ENCODE assay signal across 8 cellular contexts in the genomic region with DNA sequence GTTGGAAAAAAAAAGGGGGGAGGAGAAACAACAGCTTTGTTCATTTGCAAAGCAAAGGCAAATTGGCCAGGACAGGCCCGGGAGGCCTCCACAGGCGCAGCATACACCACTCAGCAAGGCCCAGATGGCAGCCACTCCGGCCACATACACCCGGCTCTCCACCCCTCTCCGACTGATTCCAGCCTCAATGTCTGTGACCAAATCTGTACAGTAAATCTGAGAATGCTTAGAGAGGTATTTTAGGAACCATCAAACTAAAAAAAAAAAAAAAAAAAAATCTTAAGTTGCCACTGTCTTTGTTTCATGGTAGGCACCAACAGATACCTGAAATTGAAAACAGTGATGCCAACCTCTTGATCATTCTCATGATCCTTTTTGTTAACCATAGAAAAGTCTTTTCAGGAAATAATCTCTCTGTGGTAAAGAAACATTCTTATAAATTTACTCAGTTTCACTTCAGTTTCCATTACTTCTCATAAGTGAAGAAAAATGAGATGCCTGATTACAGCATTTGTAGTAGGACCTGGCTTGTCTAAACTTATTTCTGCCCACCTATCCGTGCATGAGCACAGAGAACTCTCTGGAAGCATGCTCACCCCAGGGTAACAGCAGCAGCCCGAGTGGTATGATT. TPM values are rescaled to one million over a fixed set of nuclear protein-coding genes. Genes with fewer than 3 reads are reported as not detected.
DNase-seq lines count a peak whose midpoint lies in the region; ATAC-seq and TF ChIP-seq lines count a peak whose summit lies in the region.

No MANE protein-coding gene starts in this region.

- no peaks in the 10 kb centered on the region for H3K36me3 ChIP-seq in tibial nerve
- no peaks in the 10 kb centered on the region for H3K36me3 ChIP-seq in psoas muscle (ENCODE audit: insufficient read depth in 1 of 2, low read depth in 1 of 2)

- no peak overlapping the region for H3K4me3 ChIP-seq in tibial nerve
- H3K4me3 ChIP-seq in psoas muscle: no peak overlapping the region

- H3K9me3 ChIP-seq in tibial nerve: no peaks in the 10 kb centered on the region
- no peaks in the 10 kb centered on the region for H3K9me3 ChIP-seq in psoas muscle

- H3K27me3 ChIP-seq in tibial nerve (no peaks in the 10 kb centered on the region), psoas muscle (ENCODE audit: insufficient read depth in 3 of 3, low read length in 2 of 3) (no peaks in the 10 kb centered on the region)

- intact Hi-C loops in psoas muscle (cut with DNase I): no loop called here

- H3K27ac ChIP-seq in tibial nerve (peak overlapping the region in 2 of 4 donors; percentile 20 to 40), psoas muscle (no peak overlapping the region)

- WGBS in tibial nerve, 2 donors: 52 to 57% methylated on average over 7 of the region's 7 CpGs
- WGBS in psoas muscle, 3 donors: 63 to 72% (median 71%) methylated on average over 7 of the region's 7 CpGs

- peak; percentile 65 for DNase-seq in GM10248 (ENCODE audit: extremely low spot score)
- DNase-seq in GM20000 (ENCODE audit: low spot score): peak; percentile 58
- DNase-seq in globus pallidus (ENCODE audit: low spot score): peak; percentile 82
- no peak for DNase-seq in tibial nerve (ENCODE audit: low spot score in 2 of 2)
- DNase-seq in SKM-1 (lab: John Stamatoyannopoulos, UW; ENCODE audit: unreplicated experiment): no peak
- DNase-seq in psoas muscle: no peak
- DNase-seq in NCI-H446 treated with DMSO at 0.1 percent for 48 hours (lab: John Stamatoyannopoulos, UW): no peak

- no peak for TF ChIP-seq POLR2A in tibial nerve (IDR thresholded peaks at IDR 0.05)

- TF ChIP-seq CTCF in GM10248 (IDR thresholded peaks at IDR 0.05; ENCODE audit: control extremely low read depth, extremely low read depth, low read depth, missing control alignments): no peak
- no peak for TF ChIP-seq CTCF in GM20000 (IDR thresholded peaks at IDR 0.05; ENCODE audit: extremely low read depth, missing control alignments)
- no peak for TF ChIP-seq CTCF in tibial nerve (IDR thresholded peaks at IDR 0.05)
- TF ChIP-seq CTCF in psoas muscle (IDR thresholded peaks at IDR 0.05): no peak

- peak; percentile 53 for ATAC-seq in HG03558 (IDR thresholded peaks at IDR 0.05; ENCODE audit: extremely low read depth, unreplicated experiment)
- ATAC-seq in psoas muscle: no peak

- POLR2A ChIA-PET in GM10248 (lab: Yijun Ruan, JAX): interaction anchor here (0.5 kb wide), 1 partner anchor 548 kb away, joined by 5 read pairs; no protein-coding TSS in a partner anchor

- CTCF ChIA-PET in GM10248 (lab: Yijun Ruan, JAX): interaction anchor here (1.0 to 6.9 kb wide), 4 partner anchors 16 to 73 kb away, joined by 3 to 62 read pairs (median 4); no protein-coding TSS in a partner anchor

- no peak for TF ChIP-seq EP300 in tibial nerve (IDR thresholded peaks at IDR 0.05)

- peaks cover 0 to 93% (median 65%) of the 10 kb centered on the region in 4 donors for H3K4me1 ChIP-seq in tibial nerve
- peaks cover 81% of the 10 kb centered on the region for H3K4me1 ChIP-seq in psoas muscle

RNA-seq across cellular contexts. Expression of a gene that starts 20.2 kb away (rescaled TPM):
- total RNA-seq in tibial nerve (10 to 100 TPM; 24.5 to 28.4 (median 25.8) TPM), psoas muscle (10 to 100 TPM in 2 of 4 donors, 1 to 10 TPM in 2; 8.9 to 11.1 (median 9.9) TPM)
- 1 to 10 TPM; 3.2 to 7.7 (median 5.9) TPM for polyA plus RNA-seq in psoas muscle

RNA-seq across cellular contexts. Expression of a gene that starts 40.4 kb away (rescaled TPM):
- total RNA-seq in tibial nerve (10 to 100 TPM; 10.3 to 22.5 (median 16.9) TPM), psoas muscle (10 to 100 TPM in 2 of 4 donors, 1 to 10 TPM in 2; 6.2 to 13.4 (median 9.7) TPM)
- polyA plus RNA-seq in psoas muscle: 10 to 100 TPM in 1 of 3 donors, 1 to 10 TPM in 2; 4.5 to 17.6 (median 8.0) TPM

Comparison
In these comparisons a context has a peak if more than half of its experiments do, and no peak if none do; other contexts are left out.
1. DNase-seq: peak in GM10248 (single experiment), GM20000 (single experiment) and globus pallidus (single experiment); none in tibial nerve (0 of 2), SKM-1 (single experiment), psoas muscle (0 of 2) and NCI-H446 treated with DMSO at 0.1 percent for 48 hours (single experiment).